Comparison of ENCODE assay signal across 1 cellular context in genomic region chr17:17694229-17695081, GRCh38.
TF ChIP-seq lines count a peak whose summit lies in the region.

No MANE protein-coding gene starts in this region.

TF ChIP-seq in K562, 482 proteins besides CTCF, POLR2A, EP300 and RAD21 (continued from another document and continues in another):
- TF ChIP-seq ZNF592 (IDR thresholded peaks at IDR 0.05): peak; percentile 95
- no peak for TF ChIP-seq ZNF324 (CRISPR knock-in tag; IDR thresholded peaks at IDR 0.05)
- no peak for TF ChIP-seq HLTF (IDR thresholded peaks at IDR 0.05)
- TF ChIP-seq ZNF347 (CRISPR knock-in tag; IDR thresholded peaks at IDR 0.05; ENCODE audit: low read depth): no peak
- TF ChIP-seq HDGF (IDR thresholded peaks at IDR 0.05): no peak
- no peak for TF ChIP-seq MEF2A (IDR thresholded peaks at IDR 0.05; ENCODE audit: control insufficient read depth, low read depth, low read length)
- TF ChIP-seq NCOA2 (IDR thresholded peaks at IDR 0.05; ENCODE audit: partially characterized antibody in 2 of 2): no peak
- TF ChIP-seq ARID3B (CRISPR knock-in tag; IDR thresholded peaks at IDR 0.05; ENCODE audit: borderline replicate concordance): no peak
- no peak for TF ChIP-seq ZNF444 (CRISPR knock-in tag; IDR thresholded peaks at IDR 0.05)
- no peak for TF ChIP-seq ARHGAP35 (IDR thresholded peaks at IDR 0.05; ENCODE audit: partially characterized antibody)
- TF ChIP-seq ZBED1 (IDR thresholded peaks at IDR 0.05): no peak
- TF ChIP-seq CBX3 (IDR thresholded peaks at IDR 0.05; ENCODE audit: borderline replicate concordance in 1 of 2, low read length in 2 of 2): peak in 1 of 2 experiments; percentile 49; a peak in 1 of 3 replicates
- no peak for TF ChIP-seq TOE1 (IDR thresholded peaks at IDR 0.05; ENCODE audit: borderline replicate concordance)
- TF ChIP-seq TOE1 (CRISPR knock-in tag; IDR thresholded peaks at IDR 0.05; ENCODE audit: borderline replicate concordance, low read depth): no peak
- no peak for TF ChIP-seq ZNF197 (CRISPR knock-in tag; IDR thresholded peaks at IDR 0.05; ENCODE audit: low read depth)
- TF ChIP-seq HIVEP1 (CRISPR knock-in tag; IDR thresholded peaks at IDR 0.05): no peak
- no peak for TF ChIP-seq ZNF12 (CRISPR knock-in tag; IDR thresholded peaks at IDR 0.05)
- no peak for TF ChIP-seq POLR3A (IDR thresholded peaks at IDR 0.05; ENCODE audit: borderline replicate concordance, extremely low read depth, insufficient read depth, insufficient read length)
- TF ChIP-seq RBM15 (IDR thresholded peaks at IDR 0.05; ENCODE audit: insufficient read depth, low read length): no peak
- no peak for TF ChIP-seq CBFA2T2 (conservative IDR thresholded peaks at IDR 0.05)
- no peak for TF ChIP-seq ATF4 (CRISPR knock-in tag; IDR thresholded peaks at IDR 0.05)
- TF ChIP-seq SMARCB1 (IDR thresholded peaks at IDR 0.05; ENCODE audit: insufficient read length, low read depth): no peak
- 0 out of 2 replicates have a peak, but pooled peaks have one; percentile 52 for TF ChIP-seq CREB3 (tag; conservative IDR thresholded peaks at IDR 0.05; ENCODE audit: low read depth)
- no peak for TF ChIP-seq ZNF384 (IDR thresholded peaks at IDR 0.05; ENCODE audit: low read depth, low read length)
- no peak for TF ChIP-seq ZNF699 (CRISPR knock-in tag; IDR thresholded peaks at IDR 0.05; ENCODE audit: insufficient replicate concordance)
- no peak for TF ChIP-seq IRF1 (CRISPR knock-in tag; IDR thresholded peaks at IDR 0.05; ENCODE audit: borderline replicate concordance)
- TF ChIP-seq ZNF23 (CRISPR knock-in tag; IDR thresholded peaks at IDR 0.05): no peak
- TF ChIP-seq, protein P1, sequence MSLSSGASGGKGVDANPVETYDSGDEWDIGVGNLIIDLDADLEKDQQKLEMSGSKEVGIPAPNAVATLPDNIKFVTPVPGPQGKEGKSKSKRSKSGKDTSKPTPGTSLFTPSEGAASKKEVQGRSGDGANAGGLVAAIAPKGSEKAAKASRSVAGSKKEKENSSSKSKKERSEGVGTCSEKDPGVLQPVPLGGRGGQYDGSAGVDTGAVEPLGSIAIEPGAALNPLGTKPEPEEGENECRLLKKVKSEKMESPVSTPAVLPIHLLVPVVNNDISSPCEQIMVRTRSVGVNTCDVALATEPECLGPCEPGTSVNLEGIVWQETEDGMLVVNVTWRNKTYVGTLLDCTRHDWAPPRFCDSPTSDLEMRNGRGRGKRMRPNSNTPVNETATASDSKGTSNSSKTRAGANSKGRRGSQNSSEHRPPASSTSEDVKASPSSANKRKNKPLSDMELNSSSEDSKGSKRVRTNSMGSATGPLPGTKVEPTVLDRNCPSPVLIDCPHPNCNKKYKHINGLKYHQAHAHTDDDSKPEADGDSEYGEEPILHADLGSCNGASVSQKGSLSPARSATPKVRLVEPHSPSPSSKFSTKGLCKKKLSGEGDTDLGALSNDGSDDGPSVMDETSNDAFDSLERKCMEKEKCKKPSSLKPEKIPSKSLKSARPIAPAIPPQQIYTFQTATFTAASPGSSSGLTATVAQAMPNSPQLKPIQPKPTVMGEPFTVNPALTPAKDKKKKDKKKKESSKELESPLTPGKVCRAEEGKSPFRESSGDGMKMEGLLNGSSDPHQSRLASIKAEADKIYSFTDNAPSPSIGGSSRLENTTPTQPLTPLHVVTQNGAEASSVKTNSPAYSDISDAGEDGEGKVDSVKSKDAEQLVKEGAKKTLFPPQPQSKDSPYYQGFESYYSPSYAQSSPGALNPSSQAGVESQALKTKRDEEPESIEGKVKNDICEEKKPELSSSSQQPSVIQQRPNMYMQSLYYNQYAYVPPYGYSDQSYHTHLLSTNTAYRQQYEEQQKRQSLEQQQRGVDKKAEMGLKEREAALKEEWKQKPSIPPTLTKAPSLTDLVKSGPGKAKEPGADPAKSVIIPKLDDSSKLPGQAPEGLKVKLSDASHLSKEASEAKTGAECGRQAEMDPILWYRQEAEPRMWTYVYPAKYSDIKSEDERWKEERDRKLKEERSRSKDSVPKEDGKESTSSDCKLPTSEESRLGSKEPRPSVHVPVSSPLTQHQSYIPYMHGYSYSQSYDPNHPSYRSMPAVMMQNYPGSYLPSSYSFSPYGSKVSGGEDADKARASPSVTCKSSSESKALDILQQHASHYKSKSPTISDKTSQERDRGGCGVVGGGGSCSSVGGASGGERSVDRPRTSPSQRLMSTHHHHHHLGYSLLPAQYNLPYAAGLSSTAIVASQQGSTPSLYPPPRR (CRISPR knock-in tag; IDR thresholded peaks at IDR 0.05; ENCODE audit: borderline replicate concordance): no peak
- TF ChIP-seq SMARCA5 (IDR thresholded peaks at IDR 0.05): no peak
- 0 out of 2 replicates have a peak, but pooled peaks have one; percentile 52 for TF ChIP-seq ETV5 (CRISPR knock-in tag; IDR thresholded peaks at IDR 0.05; ENCODE audit: low read depth)
- 0 out of 4 replicates have a peak, but pooled peaks of 1 of the 2 experiments have one; percentile 26 for TF ChIP-seq SIN3A (IDR thresholded peaks at IDR 0.05; ENCODE audit: borderline replicate concordance in 2 of 2, control insufficient read depth in 1 of 2, low read depth in 2 of 2, low read length in 2 of 2)
- TF ChIP-seq PHB (CRISPR knock-in tag; IDR thresholded peaks at IDR 0.05): no peak
- no peak for TF ChIP-seq TAL1 (IDR thresholded peaks at IDR 0.05)
- TF ChIP-seq CBX1 (IDR thresholded peaks at IDR 0.05; ENCODE audit: low read depth): no peak
- TF ChIP-seq YY1 (IDR thresholded peaks at IDR 0.05; ENCODE audit: borderline replicate concordance in 1 of 3, control insufficient read depth in 1 of 3, extremely low read depth in 1 of 3, insufficient read depth in 3 of 3, insufficient read length in 1 of 3, insufficient replicate concordance in 2 of 3, low read depth in 1 of 3, low read length in 2 of 3): peak; percentile 42 to 91 (median 84)
- 0 out of 2 replicates have a peak, but pooled peaks have one; percentile 31 for TF ChIP-seq JUND (IDR thresholded peaks at IDR 0.05; ENCODE audit: borderline replicate concordance, low read depth, low read length)
- TF ChIP-seq JUND (tag; IDR thresholded peaks at IDR 0.05; ENCODE audit: borderline replicate concordance, low read depth, low read length): 0 out of 3 replicates have a peak, but pooled peaks have one; percentile 9
- peak in 1 of 2 experiments; percentile 91; a peak in 2 of 4 replicates for TF ChIP-seq ZNF639 (CRISPR knock-in tag; conservative IDR thresholded peaks at IDR 0.05 in 1 of 2, IDR thresholded peaks at IDR 0.05 in 1 of 2)
- no peak for TF ChIP-seq POLR2H (tag; IDR thresholded peaks at IDR 0.05; ENCODE audit: low read depth)
- peak; percentile 19; the same call in 1 of the 2 replicates for TF ChIP-seq DPF2 (IDR thresholded peaks at IDR 0.05)
- TF ChIP-seq SMARCA4 (IDR thresholded peaks at IDR 0.05): no peak
- no peak for TF ChIP-seq MXI1 (IDR thresholded peaks at IDR 0.05; ENCODE audit: low read depth, low read length)
- no peak for TF ChIP-seq CGGBP1 (CRISPR knock-in tag; IDR thresholded peaks at IDR 0.05)
- no peak for TF ChIP-seq SREBF2 (CRISPR knock-in tag; IDR thresholded peaks at IDR 0.05)
- no peak for TF ChIP-seq ZNF184 (CRISPR knock-in tag; IDR thresholded peaks at IDR 0.05)
- TF ChIP-seq CHD2 (IDR thresholded peaks at IDR 0.05; ENCODE audit: low read depth, low read length): no peak
- TF ChIP-seq SFPQ (IDR thresholded peaks at IDR 0.05; ENCODE audit: low read depth, low read length): no peak
- no peak for TF ChIP-seq SMARCC2 (IDR thresholded peaks at IDR 0.05; ENCODE audit: low read depth)
